Comparison of ENCODE assay signal across 1 cellular context in the genomic region with DNA sequence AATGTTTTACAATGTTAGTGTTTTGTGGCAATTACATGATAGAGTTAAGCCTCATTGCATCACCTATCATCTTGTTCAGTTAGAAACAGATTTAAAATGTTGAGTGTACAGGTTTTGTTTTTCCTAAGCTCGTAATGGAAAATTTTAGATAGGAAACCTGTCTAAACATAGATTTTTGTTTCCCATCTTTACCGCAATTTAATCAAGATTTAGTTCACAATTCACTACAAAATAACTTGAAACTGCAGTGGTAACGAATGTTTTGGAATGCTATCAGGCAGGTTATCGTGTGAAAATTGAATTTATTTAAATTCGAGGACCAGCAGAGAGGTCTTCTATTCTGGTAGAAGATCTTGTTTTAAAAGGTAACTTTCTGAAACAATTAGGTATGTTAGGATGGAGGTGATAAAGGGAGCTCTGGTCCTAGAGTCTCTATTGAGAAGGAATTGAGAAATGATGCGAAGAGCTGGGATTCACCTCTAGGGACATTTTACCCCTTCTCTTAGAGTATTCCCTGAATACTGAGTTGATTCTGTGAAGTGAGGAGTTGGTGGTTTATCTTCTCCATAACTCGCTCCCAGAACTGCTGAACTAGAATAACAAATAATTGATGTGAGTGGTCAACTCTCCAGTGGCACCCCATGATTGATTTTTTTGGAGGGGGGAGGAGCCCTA.
TF ChIP-seq lines count a peak whose summit lies in the region.

No MANE protein-coding gene starts in this region.

TF ChIP-seq in HepG2, 621 proteins besides CTCF, POLR2A, EP300 and RAD21:
- peak; percentile 77; the same call in 1 of the 2 replicates for TF ChIP-seq CBX2 (IDR thresholded peaks at IDR 0.05; ENCODE audit: low read depth, low read length)
- no peak for TF ChIP-seq CBX2 (CRISPR knock-in tag; IDR thresholded peaks at IDR 0.05; ENCODE audit: low read depth)
- no peak for TF ChIP-seq CBFB (CRISPR knock-in tag; IDR thresholded peaks at IDR 0.05)
TF ChIP-seq in HepG2: peak in this region for 1.
